In genomic region chr4:6709230-6710114, GRCh38 we compare ENCODE assay signal across 1 cellular context.
A peak's percentile ranks its signal among the peaks of the same experiment; 100 is the strongest.
TF ChIP-seq lines count a peak whose summit lies in the region.

MRFAP1L1 (minus strand) TSS chr4:6709865; CDS start chr4:6709629, 236 bp downstream.

TF ChIP-seq in HepG2, 621 proteins besides CTCF, POLR2A, EP300 and RAD21 (continued from another document and continues in another):
- TF ChIP-seq PREB (CRISPR knock-in tag; IDR thresholded peaks at IDR 0.05) (no peak), ZNF570 (CRISPR knock-in tag; IDR thresholded peaks at IDR 0.05; ENCODE audit: borderline replicate concordance) (no peak), FOXP4 (CRISPR knock-in tag; IDR thresholded peaks at IDR 0.05) (peak; percentile 32; the same call in 1 of the 2 replicates), YEATS4 (CRISPR knock-in tag; IDR thresholded peaks at IDR 0.05; ENCODE audit: borderline replicate concordance) (no peak), FOXK2 (IDR thresholded peaks at IDR 0.05) (no peak), NFIB (CRISPR knock-in tag; IDR thresholded peaks at IDR 0.05; ENCODE audit: borderline replicate concordance) (no peak), ZNF44 (CRISPR knock-in tag; IDR thresholded peaks at IDR 0.05) (no peak), ZNF550 (CRISPR knock-in tag; IDR thresholded peaks at IDR 0.05; ENCODE audit: borderline replicate concordance) (no peak), ZNF552 (CRISPR knock-in tag; IDR thresholded peaks at IDR 0.05; ENCODE audit: borderline replicate concordance) (no peak), NFYC (CRISPR knock-in tag; IDR thresholded peaks at IDR 0.05) (no peak), AGO2 (optimal IDR thresholded peaks at IDR 0.05; ENCODE audit: low read depth, low read length) (no peak), SP140L (CRISPR knock-in tag; IDR thresholded peaks at IDR 0.05; ENCODE audit: borderline replicate concordance) (no peak), BRF2 (CRISPR knock-in tag; IDR thresholded peaks at IDR 0.05) (no peak), E2F5 (CRISPR knock-in tag; conservative IDR thresholded peaks at IDR 0.05) (no peak), CHD4 (IDR thresholded peaks at IDR 0.05; ENCODE audit: borderline replicate concordance, low read length) (no peak), ZSCAN30 (CRISPR knock-in tag; IDR thresholded peaks at IDR 0.05) (no peak), NCOA5 (CRISPR knock-in tag; IDR thresholded peaks at IDR 0.05) (no peak), ZMYM3 (CRISPR knock-in tag; IDR thresholded peaks at IDR 0.05) (no peak), CC2D1A (CRISPR knock-in tag; IDR thresholded peaks at IDR 0.05) (no peak), HOXA5 (CRISPR knock-in tag; IDR thresholded peaks at IDR 0.05) (no peak; the same call in 1 of the 2 replicates), ZBTB21 (CRISPR knock-in tag; IDR thresholded peaks at IDR 0.05) (0 out of 2 replicates have a peak, but pooled peaks have one; percentile 12), SRY (CRISPR knock-in tag; IDR thresholded peaks at IDR 0.05) (peak; percentile 56; the same call in 1 of the 2 replicates), KLF9 (CRISPR knock-in tag; IDR thresholded peaks at IDR 0.05; ENCODE audit: low read depth) (no peak), ZNF235 (CRISPR knock-in tag; IDR thresholded peaks at IDR 0.05; ENCODE audit: borderline replicate concordance) (no peak), ZBTB42 (CRISPR knock-in tag; IDR thresholded peaks at IDR 0.05) (no peak), ZBTB20 (CRISPR knock-in tag; IDR thresholded peaks at IDR 0.05; ENCODE audit: borderline replicate concordance, low read depth) (no peak), ZNF883 (CRISPR knock-in tag; IDR thresholded peaks at IDR 0.05; ENCODE audit: not compliant biosample characterization) (no peak), SMAD1 (CRISPR knock-in tag; IDR thresholded peaks at IDR 0.05; ENCODE audit: borderline replicate concordance, low read depth) (no peak), SNAPC2 (CRISPR knock-in tag; IDR thresholded peaks at IDR 0.05) (no peak), ZNF503 (CRISPR knock-in tag; IDR thresholded peaks at IDR 0.05) (no peak), GPN1 (CRISPR knock-in tag; IDR thresholded peaks at IDR 0.05; ENCODE audit: borderline replicate concordance) (no peak), MAZ (IDR thresholded peaks at IDR 0.05; ENCODE audit: borderline replicate concordance, low read depth, low read length) (peak; percentile 44; the same call in 1 of the 2 replicates), MAZ (CRISPR knock-in tag; IDR thresholded peaks at IDR 0.05; ENCODE audit: low read depth) (no peak), ZNF597 (CRISPR knock-in tag; IDR thresholded peaks at IDR 0.05) (no peak), BRCA1 (CRISPR knock-in tag; IDR thresholded peaks at IDR 0.05) (no peak), ZNF572 (CRISPR knock-in tag; IDR thresholded peaks at IDR 0.05) (no peak), DMAP1 (CRISPR knock-in tag; IDR thresholded peaks at IDR 0.05) (no peak), ZBTB46 (CRISPR knock-in tag; IDR thresholded peaks at IDR 0.05; ENCODE audit: borderline replicate concordance) (no peak), RFXANK (CRISPR knock-in tag; IDR thresholded peaks at IDR 0.05) (no peak), ZNF773 (CRISPR knock-in tag; IDR thresholded peaks at IDR 0.05; ENCODE audit: borderline replicate concordance) (no peak), THAP7 (CRISPR knock-in tag; IDR thresholded peaks at IDR 0.05) (peak; percentile 72; the same call in 1 of the 2 replicates), TSC22D2 (CRISPR knock-in tag; IDR thresholded peaks at IDR 0.05; ENCODE audit: borderline replicate concordance) (no peak), ZNF160 (CRISPR knock-in tag; IDR thresholded peaks at IDR 0.05) (no peak), UBTF (CRISPR knock-in tag; IDR thresholded peaks at IDR 0.05) (peak; percentile 87), ZFYVE20 (CRISPR knock-in tag; IDR thresholded peaks at IDR 0.05; ENCODE audit: borderline replicate concordance, low read depth) (0 out of 2 replicates have a peak, but pooled peaks have one; percentile 13), CERS6 (CRISPR knock-in tag; IDR thresholded peaks at IDR 0.05) (no peak), CHD2 (IDR thresholded peaks at IDR 0.05; ENCODE audit: low read depth, low read length) (no peak), SP1 (IDR thresholded peaks at IDR 0.05) (no peak), SP1 (CRISPR knock-in tag; IDR thresholded peaks at IDR 0.05) (no peak), TARDBP (CRISPR knock-in tag; IDR thresholded peaks at IDR 0.05) (0 out of 2 replicates have a peak, but pooled peaks have one; percentile 28), TEAD3 (CRISPR knock-in tag; optimal IDR thresholded peaks at IDR 0.05; ENCODE audit: borderline replicate concordance) (no peak), SMARCE1 (IDR thresholded peaks at IDR 0.05; ENCODE audit: borderline replicate concordance) (no peak), NKX3-1 (CRISPR knock-in tag; IDR thresholded peaks at IDR 0.05) (no peak), POGZ (CRISPR knock-in tag; IDR thresholded peaks at IDR 0.05) (no peak), SIX1 (CRISPR knock-in tag; IDR thresholded peaks at IDR 0.05; ENCODE audit: borderline replicate concordance) (no peak), NFE2 (CRISPR knock-in tag; IDR thresholded peaks at IDR 0.05) (0 out of 2 replicates have a peak, but pooled peaks have one; percentile 3), NFE2L2 (IDR thresholded peaks at IDR 0.05; ENCODE audit: low read length) (no peak), SKIL (CRISPR knock-in tag; IDR thresholded peaks at IDR 0.05; ENCODE audit: borderline replicate concordance) (no peak)
